ENCODE assay signal across 10 cellular contexts in genomic region chr4:156949373-156949814, GRCh38. TPM values are rescaled to one million over a fixed set of nuclear protein-coding genes. Genes with fewer than 3 reads are reported as not detected.
DNase-seq lines count a peak whose midpoint lies in the region; ATAC-seq and TF ChIP-seq lines count a peak whose summit lies in the region.
"Had no signal": no experiment of that assay in that cellular context is flagged by ENCODE, and none has a peak within 500 bp of the region (broad histone marks: within the 10 kb centered on the region; RNA-seq: fewer than 3 reads in every experiment).

No MANE protein-coding gene starts in this region.

- H3K36me3 Mint-ChIP-seq in endodermal cell (ENCODE audit: low read depth): no peaks in the 10 kb centered on the region

- no peak overlapping the region for H3K9ac ChIP-seq in endodermal cell (ENCODE audit: extremely low read depth, low read length, poor library complexity, severe bottlenecking)

- H3K9me3 ChIP-seq in endodermal cell (ENCODE audit: control insufficient read depth, low read length) (no peaks in the 10 kb centered on the region), lung (ENCODE audit: control insufficient read depth in 2 of 2, insufficient read depth in 1 of 2, low read length in 1 of 2) (no peaks in the 10 kb centered on the region)
- H3K9me3 ChIP-seq: adrenal gland had no signal

- no peak overlapping the region for H3K27ac ChIP-seq in endodermal cell (ENCODE audit: low read depth, low read length)
- peak overlapping the region in 1 of 2 donors; percentile 33 for H3K27ac ChIP-seq in lung (ENCODE audit: low read depth in 1 of 2, low read length in 1 of 2)
- H3K27ac ChIP-seq in urinary bladder (ENCODE audit: low read depth): peak overlapping the region; percentile 73

- peak overlapping the region; percentile 20 for H3K27ac Mint-ChIP-seq in endodermal cell

- no peaks in the 10 kb centered on the region for H3K27me3 Mint-ChIP-seq in endodermal cell (ENCODE audit: insufficient read depth)

- H3K4me3 ChIP-seq in endodermal cell (ENCODE audit: low read length): no peak overlapping the region
- H3K4me3 ChIP-seq in lung: no peak overlapping the region
- no peak overlapping the region for H3K4me3 ChIP-seq in urinary bladder (ENCODE audit: low read depth, low read length)
- H3K4me3 ChIP-seq: adrenal gland had no signal

- no peaks in the 10 kb centered on the region for H3K36me3 ChIP-seq in endodermal cell (ENCODE audit: control insufficient read depth, insufficient read depth, low read length)
- H3K36me3 ChIP-seq in lung (ENCODE audit: control insufficient read depth in 2 of 2, insufficient read depth in 2 of 2, low read length in 2 of 2): no peaks in the 10 kb centered on the region
- no peaks in the 10 kb centered on the region for H3K36me3 ChIP-seq in urinary bladder (ENCODE audit: insufficient read depth)
- H3K36me3 ChIP-seq: adrenal gland had no signal

- peaks cover 15% of the 10 kb centered on the region for H3K4me1 Mint-ChIP-seq in endodermal cell

- peak; percentile 81 for ATAC-seq in lung (ENCODE audit: insufficient read depth, low FRiP score)
- no peak for ATAC-seq in GM18867 (IDR thresholded peaks at IDR 0.05; ENCODE audit: unreplicated experiment)

- peak; percentile 55 for DNase-seq in NCI-H446 treated with DMSO at 0.1 percent for 48 hours (lab: John Stamatoyannopoulos, UW)
- no peak for DNase-seq in NCI-H446 (lab: John Stamatoyannopoulos, UW)
- DNase-seq in endodermal cell: no peak
- no peak for DNase-seq in lung (ENCODE audit: low spot score)
- DNase-seq in NK-92 (lab: John Stamatoyannopoulos, UW; ENCODE audit: unreplicated experiment): no peak
- no peak for DNase-seq in activated CD8-positive, alpha-beta memory T cell treated with anti-CD3 and anti-CD28 coated beads, Interleukin-2, amount 50 U/mL, for 4 hours
- DNase-seq: adrenal gland, NCI-H774 had no signal

- no peak overlapping the region for H3K4me3 Mint-ChIP-seq in endodermal cell

- H3K4me1 ChIP-seq in endodermal cell (ENCODE audit: control insufficient read depth, insufficient read depth, low read length): no peaks in the 10 kb centered on the region
- peaks cover 0 to 17% of the 10 kb centered on the region in 2 donors for H3K4me1 ChIP-seq in lung (ENCODE audit: control insufficient read depth in 2 of 2, insufficient read depth in 2 of 2, low read length in 2 of 2)
- H3K4me1 ChIP-seq in urinary bladder (ENCODE audit: insufficient read depth): no peaks in the 10 kb centered on the region

- WGBS in endodermal cell (ENCODE audit: insufficient coverage in 1 of 2, insufficient read length in 1 of 2), 2 experiments: 100% methylated on average over 1 of the region's 2 CpGs; no CpG with 5 or more reads in 1 of the 2 experiments
- 38 to 62% methylated on average over 2 of the region's 2 CpGs for WGBS in lung, 2 donors
- WGBS in urinary bladder: 28% methylated on average over 2 of the region's 2 CpGs

- TF ChIP-seq CTCF in endodermal cell (conservative IDR thresholded peaks at IDR 0.05): no peak
- no peak for TF ChIP-seq CTCF in lung (IDR thresholded peaks at IDR 0.05; ENCODE audit: control extremely low read depth, extremely low read depth)

- H3K9me3 Mint-ChIP-seq in endodermal cell: no peaks in the 10 kb centered on the region

- H3K27me3 ChIP-seq in endodermal cell (ENCODE audit: control insufficient read depth, insufficient read depth, low read length, poor library complexity, severe bottlenecking): no peaks in the 10 kb centered on the region
- H3K27me3 ChIP-seq in lung (ENCODE audit: control insufficient read depth, insufficient read depth): no peaks in the 10 kb centered on the region
- H3K27me3 ChIP-seq: adrenal gland had no signal

RNA-seq across cellular contexts. Expression of gene PDGFC, which starts 22.2 kb away (rescaled TPM):
- 1 to 10 TPM; 5.5 to 6.8 TPM for total RNA-seq in endodermal cell
- polyA plus RNA-seq in endodermal cell (2013, experiment 1 of 2): 36.7 TPM
- 34.3 TPM for polyA plus RNA-seq in endodermal cell (2013, experiment 2 of 2)
- 10 to 100 TPM; 18.8 to 56.0 TPM for total RNA-seq in lung
- 1 to 10 TPM; 4.5 to 4.6 TPM for polyA plus RNA-seq in lung
- total RNA-seq in urinary bladder: 73.5 TPM
- polyA plus RNA-seq in urinary bladder: 23.4 TPM
